Comparison of ENCODE assay signal across 8 cellular contexts in genomic region chr1:32500387-32501209, GRCh38. TPM values are rescaled to one million over a fixed set of nuclear protein-coding genes. Genes with fewer than 3 reads are reported as not detected.
A peak's percentile ranks its signal among the peaks of the same experiment; 100 is the strongest.
DNase-seq lines count a peak whose midpoint lies in the region; ATAC-seq and TF ChIP-seq lines count a peak whose summit lies in the region.

No MANE protein-coding gene starts in this region.

- H3K4me3 ChIP-seq in GM12865 (ENCODE audit: low read depth, low read length), result peak overlapping the region; percentile 42
- peak overlapping the region; percentile 47 to 82 for H3K4me3 ChIP-seq in body of pancreas
- H3K4me3 ChIP-seq in iPS DF 6.9 (ENCODE audit: low read length), result peak overlapping the region; percentile 85; the same call in 1 of the 2 replicates

- peak; percentile 91 for ATAC-seq in body of pancreas

- H3K9me3 ChIP-seq in body of pancreas (no peaks in the 10 kb centered on the region), iPS DF 6.9 (ENCODE audit: control insufficient read depth, insufficient read depth, low read length) (no peaks in the 10 kb centered on the region)

- 2 to 4% methylated on average over 14 to 66 of the region's 99 CpGs for WGBS in body of pancreas, 2 donors
- WGBS in iPS DF 6.9 (ENCODE audit: insufficient coverage, insufficient read length), result no CpG with 5 or more reads among the region's 99 CpGs

- H3K27ac ChIP-seq in body of pancreas, result peak overlapping the region; percentile 76 to 95 (median 90)
- no peak overlapping the region for H3K27ac ChIP-seq in iPS DF 6.9 (ENCODE audit: low read length)

- peak; percentile 6 to 49 (median 15) for TF ChIP-seq POLR2A in body of pancreas (IDR thresholded peaks at IDR 0.05)

- intact Hi-C loops in body of pancreas (cut with DNase I), result no loop called here

- H3K36me3 ChIP-seq in body of pancreas (replicated peaks in 1 of 2; ENCODE audit: insufficient read depth in 1 of 2, low read depth in 2 of 2) (no peaks in the 10 kb centered on the region), iPS DF 6.9 (ENCODE audit: control insufficient read depth, insufficient read depth, low read length) (no peaks in the 10 kb centered on the region)

- H3K27me3 ChIP-seq in body of pancreas, result no peaks in the 10 kb centered on the region
- H3K27me3 ChIP-seq in iPS DF 6.9 (ENCODE audit: control insufficient read depth, insufficient read depth, low read length), result no peaks in the 10 kb centered on the region

- TF ChIP-seq CTCF in GM12865 (IDR thresholded peaks at IDR 0.05; ENCODE audit: insufficient read depth, low read depth, low read length, missing control alignments) (no peak), body of pancreas (IDR thresholded peaks at IDR 0.05) (peak in 4 of 7 experiments; percentile 27 to 67 (median 46))

- H3K4me1 ChIP-seq in body of pancreas (peaks cover 6% of the 10 kb centered on the region), iPS DF 6.9 (ENCODE audit: control insufficient read depth, insufficient read depth, low read length) (no peaks in the 10 kb centered on the region)

- DNase-seq in 8988T (peak; percentile 67), GM12865 (ENCODE audit: low read depth) (peak; percentile 71), KG1 (lab: John Stamatoyannopoulos, UW) (peak; percentile 40), RPMI8226 (peak; percentile 73), body of pancreas (peak; percentile 62 to 73 (median 66)), iPS DF 6.9 (ENCODE audit: low read depth, low spot score) (no peak), renal cortical epithelial cell (ENCODE audit: low read depth) (peak; percentile 5), SHP77 treated with DMSO at 0.1 percent for 48 hours (lab: John Stamatoyannopoulos, UW) (no peak)

RNA-seq across cellular contexts. Expression of gene ZBTB8B, which starts 35.7 kb away (rescaled TPM):
- total RNA-seq in body of pancreas (under 1 TPM in 1 of 2 donors, not detected in 1; 0.26 TPM), renal cortical epithelial cell (under 0.01 TPM in 1 of 2 replicates, not detected in the other)

RNA-seq across cellular contexts. Expression of gene ZBTB8A, which starts 38.6 kb away (rescaled TPM):
- 1 to 10 TPM; 3.0 to 3.9 TPM for total RNA-seq in body of pancreas
- total RNA-seq in renal cortical epithelial cell, result 7.3 and 8.9 TPM in 2 replicates

Comparison
In these comparisons a context has a peak if more than half of its experiments do, and no peak if none do; other contexts are left out.
1. DNase-seq: peak in 8988T (single experiment), GM12865 (single experiment), KG1 (single experiment), RPMI8226 (single experiment), body of pancreas (4 of 4) and renal cortical epithelial cell (single experiment); none in iPS DF 6.9 (single experiment) and SHP77 treated with DMSO at 0.1 percent for 48 hours (single experiment).
2. Peak in every context shown above with its lines, with median percentiles within 50 percentile points of each other: H3K4me3 ChIP-seq.